In the genomic region with DNA sequence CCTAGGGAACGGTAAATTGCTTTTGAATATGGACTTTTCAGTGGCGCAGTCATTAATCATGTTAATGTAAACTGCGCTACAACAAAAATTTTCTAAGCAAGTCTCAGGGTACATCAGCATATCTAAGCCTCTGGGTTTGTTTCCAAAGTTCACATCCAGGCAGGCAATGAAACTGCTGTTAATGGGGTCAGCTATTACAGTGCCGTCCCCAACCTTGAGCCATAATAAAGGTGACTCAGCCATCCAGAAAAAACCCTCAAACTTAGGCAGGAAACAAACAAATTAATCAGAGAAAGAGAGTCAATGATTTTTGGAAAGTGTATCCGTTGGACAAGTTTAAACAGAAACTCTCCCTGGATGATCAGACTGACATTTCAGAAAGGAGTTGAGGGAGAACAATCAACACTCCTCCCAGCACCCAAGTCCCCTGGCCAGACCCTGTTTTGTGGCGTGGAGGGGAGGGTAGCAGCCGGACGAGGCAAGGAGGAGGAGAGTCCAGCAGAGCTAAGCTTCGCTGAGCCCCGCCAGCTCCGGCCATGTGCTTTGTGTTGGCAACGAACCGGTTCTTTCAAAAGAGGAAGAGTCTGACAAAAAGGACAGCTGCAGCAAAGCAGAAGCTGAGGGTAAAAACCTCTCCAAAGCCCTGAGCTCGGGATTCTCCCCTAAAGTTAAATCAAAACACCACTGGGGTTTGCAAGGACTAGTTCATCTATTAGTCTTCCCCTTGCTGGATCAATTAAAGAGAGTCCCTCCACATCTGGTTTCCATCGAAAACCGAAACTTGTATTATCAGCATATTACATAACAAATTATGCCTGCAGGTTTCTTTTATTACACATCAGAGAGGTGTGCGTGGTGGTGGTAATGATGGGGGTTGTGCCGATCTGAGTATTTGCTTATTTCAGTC, we compare ENCODE assay signal across 8 cellular contexts.
DNase-seq lines count a peak whose midpoint lies in the region; ATAC-seq and TF ChIP-seq lines count a peak whose summit lies in the region.

No MANE protein-coding gene starts in this region.

- H3K4me1 ChIP-seq in neutrophil (ENCODE audit: control insufficient read depth in 1 of 2, insufficient read depth in 1 of 2, low read depth in 1 of 2, low read length in 1 of 2) = peaks cover 44 to 55% of the 10 kb centered on the region in 2 experiments

- no peaks in the 10 kb centered on the region for H3K27me3 ChIP-seq in neutrophil

- DNase-seq in activated CD4-positive, CD25-positive, alpha-beta regulatory T cell (lab: John Stamatoyannopoulos, UW) = no peak
- DNase-seq in T1000 (lab: John Stamatoyannopoulos, UW) (peak; percentile 10), fibroblast of peridontal ligament (ENCODE audit: extremely low read depth) (peak; percentile 41), DMS79 treated with DMSO at 0.1 percent for 48 hours (lab: John Stamatoyannopoulos, UW) (no peak)
- DNase-seq in activated CD4-positive, alpha-beta T cell treated with anti-CD3 and anti-CD28 coated beads for 48 hours = no peak

- TF ChIP-seq CTCF in neutrophil (IDR thresholded peaks at IDR 0.05) = no peak

- peaks cover 5% of the 10 kb centered on the region for H3K36me3 ChIP-seq in neutrophil

- no peaks in the 10 kb centered on the region for H3K9me3 ChIP-seq in neutrophil

- H3K4me3 ChIP-seq in neutrophil (ENCODE audit: low read depth in 1 of 2, low read length in 1 of 2) = peak overlapping the region; percentile 72 to 90

- ATAC-seq in activated CD4-positive, CD25-positive, alpha-beta regulatory T cell treated with anti-CD3 and anti-CD28 coated beads, Interleukin-2, amount 50 U/mL, for 24 hours = peak; percentile 44 to 57
- peak; percentile 12 for ATAC-seq in HG03095 (IDR thresholded peaks at IDR 0.05; ENCODE audit: unreplicated experiment)

- H3K27ac ChIP-seq in neutrophil = peak overlapping the region; percentile 91

Comparison
In these comparisons a context has a peak if more than half of its experiments do, and no peak if none do; other contexts are left out.
1. DNase-seq: peak in T1000 (single experiment) and fibroblast of peridontal ligament (single experiment); none in activated CD4-positive, CD25-positive, alpha-beta regulatory T cell (0 of 4), DMS79 treated with DMSO at 0.1 percent for 48 hours (single experiment) and activated CD4-positive, alpha-beta T cell treated with anti-CD3 and anti-CD28 coated beads for 48 hours (single experiment).